18 cellular contexts compared by ENCODE assay signal in genomic region chr1:85359874-85360708, GRCh38.
DNase-seq lines count a peak whose midpoint lies in the region; ATAC-seq, FAIRE-seq and TF ChIP-seq lines count a peak whose summit lies in the region.
"Had no signal": no experiment of that assay in that cellular context is flagged by ENCODE, and none has a peak within 500 bp of the region (broad histone marks: within the 10 kb centered on the region; RNA-seq: fewer than 3 reads in every experiment).

No MANE protein-coding gene starts in this region.

- DNase-seq in EH (ENCODE audit: low read depth) (peak; percentile 83), RPMI7951 (ENCODE audit: low read depth) (peak; percentile 13), fibroblast of gingiva (ENCODE audit: low read depth) (peak; percentile 52), psoas muscle (no peak), HTR-8/SVneo (ENCODE audit: insufficient read length, low spot score) (no peak)
- DNase-seq in activated naive CD4-positive, alpha-beta T cell treated with anti-CD3 and anti-CD28 coated beads, Interleukin-2, amount 10 ng/mL, durations not matched to agents 7 days and 5 days = no peak
- DNase-seq in stimulated activated naive CD8-positive, alpha-beta T cell treated with anti-CD3 and anti-CD28 coated beads, Interleukin-15, Interleukin-2, amounts not matched to agents 100 U/mL and 50 U/mL, for 24 hours = no peak
- DNase-seq: activated CD4-positive, alpha-beta T cell treated with anti-CD3 and anti-CD28 coated beads for 4 hours; BE2C; DMS79 treated with DMSO at 0.1 percent for 48 hours; mesendoderm; NCI-H2029 treated with DMSO at 0.1 percent for 48 hours; T-helper 9 cell had no signal

- H3K9me3 Mint-ChIP-seq in activated naive CD4-positive, alpha-beta T cell treated with anti-CD3 and anti-CD28 coated beads, Interleukin-2, amount 10 ng/mL, durations not matched to agents 7 days and 5 days = no peaks in the 10 kb centered on the region

- no peaks in the 10 kb centered on the region for H3K4me1 Mint-ChIP-seq in activated naive CD4-positive, alpha-beta T cell treated with anti-CD3 and anti-CD28 coated beads, Interleukin-2, amount 10 ng/mL, durations not matched to agents 7 days and 5 days

- CTCF ChIA-PET in activated naive CD4-positive, alpha-beta T cell treated with anti-CD3 and anti-CD28 coated beads, Interleukin-2, amount 10 ng/mL, durations not matched to agents 7 days and 5 days (lab: Charles Lee) = no interaction called here

- no peak for TF ChIP-seq POLR2A in GM18505 (IDR thresholded peaks at IDR 0.05; ENCODE audit: borderline replicate concordance, extremely low read depth, insufficient read depth, insufficient read length)

- peaks cover 20% of the 10 kb centered on the region for H3K4me1 ChIP-seq in psoas muscle
- H3K4me1 ChIP-seq: BE2C had no signal

- no peak overlapping the region for H3K4me3 ChIP-seq in psoas muscle
- H3K4me3 ChIP-seq: esophagus muscularis mucosa, GM12878 had no signal

- H3K27me3 ChIP-seq in psoas muscle (ENCODE audit: insufficient read depth in 3 of 3, low read length in 2 of 3) = no peaks in the 10 kb centered on the region
- H3K27me3 ChIP-seq: BE2C, esophagus muscularis mucosa had no signal

- no peak overlapping the region for H3K27ac Mint-ChIP-seq in activated naive CD4-positive, alpha-beta T cell treated with anti-CD3 and anti-CD28 coated beads, Interleukin-2, amount 10 ng/mL, durations not matched to agents 7 days and 5 days
- H3K27ac Mint-ChIP-seq: activated naive CD8-positive, alpha-beta T cell had no signal

- H3K36me3 ChIP-seq in psoas muscle (ENCODE audit: insufficient read depth in 1 of 2, low read depth in 1 of 2) = no peaks in the 10 kb centered on the region
- H3K36me3 ChIP-seq: BE2C, esophagus muscularis mucosa had no signal

- intact Hi-C loops in psoas muscle (cut with DNase I) = no loop called here

- H3K4me3 Mint-ChIP-seq in activated naive CD4-positive, alpha-beta T cell treated with anti-CD3 and anti-CD28 coated beads, Interleukin-2, amount 10 ng/mL, durations not matched to agents 7 days and 5 days = no peak overlapping the region
- H3K4me3 Mint-ChIP-seq: activated naive CD8-positive, alpha-beta T cell had no signal

- no peaks in the 10 kb centered on the region for H3K9me3 ChIP-seq in psoas muscle
- H3K9me3 ChIP-seq: BE2C, esophagus muscularis mucosa had no signal

- 18 to 42% (median 26%) methylated on average over 1 of the region's 1 CpG for WGBS in psoas muscle, 3 donors

- no peaks in the 10 kb centered on the region for H3K36me3 Mint-ChIP-seq in activated naive CD4-positive, alpha-beta T cell treated with anti-CD3 and anti-CD28 coated beads, Interleukin-2, amount 10 ng/mL, durations not matched to agents 7 days and 5 days
- H3K36me3 Mint-ChIP-seq: activated naive CD8-positive, alpha-beta T cell had no signal

- H3K27ac ChIP-seq in psoas muscle = peak overlapping the region; percentile 11
- H3K27ac ChIP-seq: esophagus muscularis mucosa had no signal

- peaks cover 4% of the 10 kb centered on the region for H3K27me3 Mint-ChIP-seq in activated naive CD4-positive, alpha-beta T cell treated with anti-CD3 and anti-CD28 coated beads, Interleukin-2, amount 10 ng/mL, durations not matched to agents 7 days and 5 days
- H3K27me3 Mint-ChIP-seq: activated naive CD8-positive, alpha-beta T cell had no signal

- no peak for FAIRE-seq in HTR-8/SVneo (lab: Jason Lieb, UNC)
- FAIRE-seq: colon, GM12878 had no signal

- no peak for TF ChIP-seq CTCF in psoas muscle (IDR thresholded peaks at IDR 0.05)

- ATAC-seq in psoas muscle (peak in 2 of 4 donors; percentile 63 to 74), GM18505 (IDR thresholded peaks at IDR 0.05; ENCODE audit: unreplicated experiment) (no peak)
- no peak for ATAC-seq in stimulated activated naive CD8-positive, alpha-beta T cell treated with anti-CD3 and anti-CD28 coated beads, Interleukin-15, Interleukin-2, amounts not matched to agents 100 U/mL and 50 U/mL, for 24 hours
- ATAC-seq: GM12878 had no signal

Comparison
In these comparisons a context has a peak if more than half of its experiments do, and no peak if none do; other contexts are left out.
1. DNase-seq: peak in EH (single experiment), RPMI7951 (single experiment) and fibroblast of gingiva (single experiment); none in psoas muscle (0 of 2), activated naive CD4-positive, alpha-beta T cell treated with anti-CD3 and anti-CD28 coated beads, Interleukin-2, amount 10 ng/mL, durations not matched to agents 7 days and 5 days (single experiment), stimulated activated naive CD8-positive, alpha-beta T cell treated with anti-CD3 and anti-CD28 coated beads, Interleukin-15, Interleukin-2, amounts not matched to agents 100 U/mL and 50 U/mL, for 24 hours (single experiment) and HTR-8/SVneo (single experiment).